In genomic region chr16:55102077-55102476, GRCh38 we compare ENCODE assay signal across 36 cellular contexts.
"Had no signal": no experiment of that assay in that cellular context is flagged by ENCODE, and none has a peak within 500 bp of the region (broad histone marks: within the 10 kb centered on the region; RNA-seq: fewer than 3 reads in every experiment).

No MANE protein-coding gene starts in this region.

- H3K4me3 ChIP-seq: ascending aorta, breast epithelium, esophagus muscularis mucosa, gastrocnemius medialis, heart left ventricle had no signal

- H3K36me3 Mint-ChIP-seq: activated CD4-positive, alpha-beta memory T cell treated with anti-CD3 and anti-CD28 coated beads for 36 hours; activated CD8-positive, alpha-beta memory T cell treated with anti-CD3 and anti-CD28 coated beads, Interleukin-2, amount 10 ng/mL, durations not matched to agents 7 days and 5 days; activated naive CD4-positive, alpha-beta T cell treated with anti-CD3 and anti-CD28 coated beads, Interleukin-2, amount 50 U/mL, for 24 hours; activated naive CD8-positive, alpha-beta T cell treated with anti-CD3 and anti-CD28 coated beads, Interleukin-2, amount 10 ng/mL, durations not matched to agents 7 days and 5 days; brain had no signal

- ATAC-seq: activated CD4-positive, alpha-beta T cell treated with anti-CD3 and anti-CD28 coated beads for 36 hours; activated CD8-positive, alpha-beta memory T cell treated with anti-CD3 and anti-CD28 coated beads, Interleukin-2, amount 10 ng/mL, durations not matched to agents 7 days and 5 days; activated CD8-positive, alpha-beta T cell treated with anti-CD3 and anti-CD28 coated beads, Interleukin-2, amount 10 ng/mL, durations not matched to agents 7 days and 5 days; effector memory CD8-positive, alpha-beta T cell; foreskin keratinocyte; gastrocnemius medialis; heart left ventricle; T-helper 17 cell had no signal

- H3K9me3 Mint-ChIP-seq: activated CD4-positive, alpha-beta T cell treated with anti-CD3 and anti-CD28 coated beads, Interleukin-2, amount 10 ng/mL, durations not matched to agents 24 days and 14 days; activated naive CD4-positive, alpha-beta T cell treated with anti-CD3 and anti-CD28 coated beads, Interleukin-2, amount 50 U/mL, for 24 hours had no signal

- H3K27ac ChIP-seq: ascending aorta, breast epithelium, esophagus muscularis mucosa, foreskin keratinocyte, gastrocnemius medialis, heart left ventricle, WERI-Rb-1 had no signal

- H3K9me3 ChIP-seq: ascending aorta, gastrocnemius medialis had no signal

- H3K36me3 ChIP-seq: ascending aorta, breast epithelium, esophagus muscularis mucosa, gastrocnemius medialis, heart left ventricle, WERI-Rb-1 had no signal

- H3K4me1 ChIP-seq: breast epithelium, foreskin keratinocyte, gastrocnemius medialis had no signal

- FAIRE-seq: colon had no signal

- H3K4me3 Mint-ChIP-seq: activated CD4-positive, alpha-beta memory T cell treated with anti-CD3 and anti-CD28 coated beads for 36 hours; activated CD4-positive, alpha-beta T cell treated with anti-CD3 and anti-CD28 coated beads for 36 hours; activated CD4-positive, alpha-beta T cell treated with anti-CD3 and anti-CD28 coated beads, Interleukin-2, amount 10 ng/mL, durations not matched to agents 24 days and 14 days; activated CD8-positive, alpha-beta memory T cell treated with anti-CD3 and anti-CD28 coated beads, Interleukin-2, amount 10 ng/mL, durations not matched to agents 7 days and 5 days; activated CD8-positive, alpha-beta T cell treated with anti-CD3 and anti-CD28 coated beads, Interleukin-2, amount 10 ng/mL, durations not matched to agents 7 days and 5 days; activated naive CD4-positive, alpha-beta T cell treated with anti-CD3 and anti-CD28 coated beads for 36 hours; activated naive CD4-positive, alpha-beta T cell treated with anti-CD3 and anti-CD28 coated beads, Interleukin-2, amount 50 U/mL, for 24 hours; activated naive CD8-positive, alpha-beta T cell treated with anti-CD3 and anti-CD28 coated beads, Interleukin-2, amount 10 ng/mL, durations not matched to agents 7 days and 5 days; activated T-helper 1 cell treated with anti-CD3 and anti-CD28 coated beads, Interleukin-12 subunit alpha, Interleukin-12 subunit beta, Interleukin-2, Interleukin-4 antibody, amounts not matched to agents 30 ng/mL and 10 ng/mL and 1 ng/mL, durations not matched to agents 14 hours and 24 hours and 36 hours; brain; central memory CD8-positive, alpha-beta T cell; effector memory CD8-positive, alpha-beta T cell; T-helper 17 cell; T-helper 2 cell treated with Interferon-gamma antibody and Interleukin-4, amounts not matched to agents 5 μg/mL and 100 μg/mL, for 36 hours had no signal

- H3K27ac Mint-ChIP-seq: activated CD4-positive, alpha-beta memory T cell treated with anti-CD3 and anti-CD28 coated beads for 36 hours; activated CD4-positive, alpha-beta T cell treated with anti-CD3 and anti-CD28 coated beads for 36 hours; activated CD4-positive, alpha-beta T cell treated with anti-CD3 and anti-CD28 coated beads, Interleukin-2, amount 10 ng/mL, durations not matched to agents 24 days and 14 days; activated CD8-positive, alpha-beta memory T cell treated with anti-CD3 and anti-CD28 coated beads, Interleukin-2, amount 10 ng/mL, durations not matched to agents 7 days and 5 days; activated CD8-positive, alpha-beta T cell treated with anti-CD3 and anti-CD28 coated beads, Interleukin-2, amount 10 ng/mL, durations not matched to agents 7 days and 5 days; activated naive CD4-positive, alpha-beta T cell treated with anti-CD3 and anti-CD28 coated beads, Interleukin-2, amount 50 U/mL, for 24 hours; activated naive CD8-positive, alpha-beta T cell treated with anti-CD3 and anti-CD28 coated beads, Interleukin-2, amount 10 ng/mL, durations not matched to agents 7 days and 5 days; activated T-helper 1 cell treated with anti-CD3 and anti-CD28 coated beads, Interleukin-12 subunit alpha, Interleukin-12 subunit beta, Interleukin-2, Interleukin-4 antibody, amounts not matched to agents 30 ng/mL and 10 ng/mL and 1 ng/mL, durations not matched to agents 14 hours and 24 hours and 36 hours; activated T-helper 2 cell treated with anti-CD3 and anti-CD28 coated beads, Interferon-gamma antibody, Interleukin-2, Interleukin-4, amounts not matched to agents 10 μg/mL and 5 μg/mL and 100 μg/mL, durations not matched to agents 14 hours and 24 hours and 36 hours; brain; effector memory CD8-positive, alpha-beta T cell; T-helper 17 cell; T-helper 2 cell treated with Interferon-gamma antibody and Interleukin-4, amounts not matched to agents 5 μg/mL and 100 μg/mL, for 36 hours had no signal

- H3K27me3 Mint-ChIP-seq: activated CD4-positive, alpha-beta T cell treated with anti-CD3 and anti-CD28 coated beads for 36 hours; activated CD4-positive, alpha-beta T cell treated with anti-CD3 and anti-CD28 coated beads, Interleukin-2, amount 10 ng/mL, durations not matched to agents 24 days and 14 days; activated CD8-positive, alpha-beta memory T cell treated with anti-CD3 and anti-CD28 coated beads, Interleukin-2, amount 10 ng/mL, durations not matched to agents 7 days and 5 days; activated naive CD4-positive, alpha-beta T cell treated with anti-CD3 and anti-CD28 coated beads, Interleukin-2, amount 50 U/mL, for 24 hours; central memory CD8-positive, alpha-beta T cell; T-helper 17 cell had no signal

- H3K27me3 ChIP-seq: ascending aorta, breast epithelium, foreskin keratinocyte, gastrocnemius medialis had no signal

- H3K4me1 Mint-ChIP-seq: activated CD4-positive, alpha-beta T cell treated with anti-CD3 and anti-CD28 coated beads for 36 hours; activated CD4-positive, alpha-beta T cell treated with anti-CD3 and anti-CD28 coated beads, Interleukin-2, amount 10 ng/mL, durations not matched to agents 24 days and 14 days; activated CD8-positive, alpha-beta memory T cell treated with anti-CD3 and anti-CD28 coated beads, Interleukin-2, amount 10 ng/mL, durations not matched to agents 7 days and 5 days; activated naive CD4-positive, alpha-beta T cell treated with anti-CD3 and anti-CD28 coated beads, Interleukin-2, amount 50 U/mL, for 24 hours; activated naive CD8-positive, alpha-beta T cell treated with anti-CD3 and anti-CD28 coated beads, Interleukin-2, amount 10 ng/mL, durations not matched to agents 7 days and 5 days; central memory CD8-positive, alpha-beta T cell; T-helper 17 cell had no signal

- DNase-seq: activated CD4-positive, alpha-beta memory T cell treated with anti-CD3 and anti-CD28 coated beads for 36 hours; activated CD4-positive, alpha-beta T cell treated with anti-CD3 and anti-CD28 coated beads for 36 hours; activated CD4-positive, alpha-beta T cell treated with anti-CD3 and anti-CD28 coated beads, Interleukin-2, amount 10 ng/mL, durations not matched to agents 24 days and 14 days; activated CD4-positive, CD25-positive, alpha-beta regulatory T cell; activated CD4-positive, CD25-positive, alpha-beta regulatory T cell treated with anti-CD3 and anti-CD28 coated beads, Interleukin-2, amount 50 U/mL, for 72 hours; activated CD8-positive, alpha-beta memory T cell treated with anti-CD3 and anti-CD28 coated beads, Interleukin-2, amount 10 ng/mL, durations not matched to agents 7 days and 5 days; activated CD8-positive, alpha-beta memory T cell treated with anti-CD3 and anti-CD28 coated beads, Interleukin-2, amount 50 U/mL, for 4 hours; activated CD8-positive, alpha-beta T cell treated with anti-CD3 and anti-CD28 coated beads, Interleukin-2, amount 10 ng/mL, durations not matched to agents 7 days and 5 days; activated effector memory CD4-positive, alpha-beta T cell treated with anti-CD3 and anti-CD28 coated beads, Interleukin-2, amount 50 U/mL, for 16 hours; activated naive CD4-positive, alpha-beta T cell treated with anti-CD3 and anti-CD28 coated beads for 36 hours; activated naive CD8-positive, alpha-beta T cell treated with anti-CD3 and anti-CD28 coated beads, Interleukin-2, amount 10 ng/mL, durations not matched to agents 7 days and 5 days; activated T-cell treated with anti-CD3 and anti-CD28 coated beads, Interleukin-2, amount 50 U/mL, for 1 hour; activated T-cell treated with anti-CD3 and anti-CD28 coated beads, Interleukin-2, amount 50 U/mL, for 48 hours; cortex of kidney; dermis blood vessel endothelial cell; effector CD4-positive, alpha-beta T cell; effector memory CD8-positive, alpha-beta T cell; erythroblast; foreskin keratinocyte; gastrocnemius medialis; glutamatergic neuron; heart left ventricle; T-helper 1 cell; T-helper 17 cell; T1000; WERI-Rb-1 had no signal
